ENCODE assay signal across 12 cellular contexts in genomic region chr5:112338681-112339337, GRCh38.
DNase-seq lines count a peak whose midpoint lies in the region; ATAC-seq and TF ChIP-seq lines count a peak whose summit lies in the region.
"Had no signal": no experiment of that assay in that cellular context is flagged by ENCODE, and none has a peak within 500 bp of the region (broad histone marks: within the 10 kb centered on the region; RNA-seq: fewer than 3 reads in every experiment).

No MANE protein-coding gene starts in this region.

- H3K27ac Mint-ChIP-seq in activated CD8-positive, alpha-beta memory T cell treated with anti-CD3 and anti-CD28 coated beads, Interleukin-2, amount 10 ng/mL, durations not matched to agents 7 days and 5 days, result no peak overlapping the region
- H3K27ac Mint-ChIP-seq: effector memory CD8-positive, alpha-beta T cell; T-helper 1 cell treated with Interleukin-12 subunit alpha and Interleukin-12 subunit beta and Interleukin-4 antibody, amounts not matched to agents 30 μg/mL and 1 μg/mL, for 36 hours had no signal

- no peaks in the 10 kb centered on the region for H3K9me3 Mint-ChIP-seq in activated CD8-positive, alpha-beta memory T cell treated with anti-CD3 and anti-CD28 coated beads, Interleukin-2, amount 10 ng/mL, durations not matched to agents 7 days and 5 days (ENCODE audit: low read depth)
- H3K9me3 Mint-ChIP-seq: effector memory CD8-positive, alpha-beta T cell; T-helper 1 cell treated with Interleukin-12 subunit alpha and Interleukin-12 subunit beta and Interleukin-4 antibody, amounts not matched to agents 30 μg/mL and 1 μg/mL, for 36 hours had no signal

- no peak for TF ChIP-seq CTCF in LNCaP clone FGC (IDR thresholded peaks at IDR 0.05; ENCODE audit: control insufficient read depth, extremely low read depth, insufficient read depth)
- TF ChIP-seq CTCF in astrocyte of the spinal cord (IDR thresholded peaks at IDR 0.05; ENCODE audit: low read depth, low read length), result no peak
- no peak for TF ChIP-seq CTCF in right atrium auricular region (IDR thresholded peaks at IDR 0.05)

- DNase-seq in LNCaP clone FGC (ENCODE audit: low read depth), result peak; percentile 81
- peak; percentile 22 for DNase-seq in astrocyte of the spinal cord (ENCODE audit: low read depth, low spot score)
- no peak for DNase-seq in right atrium auricular region (ENCODE audit: low spot score)
- DNase-seq in NCI-H1048 (lab: John Stamatoyannopoulos, UW), result no peak
- DNase-seq in activated CD8-positive, alpha-beta memory T cell treated with anti-CD3 and anti-CD28 coated beads, Interleukin-2, amount 10 ng/mL, durations not matched to agents 7 days and 5 days, result no peak
- DNase-seq: effector memory CD8-positive, alpha-beta T cell; GF-D8; NCI-H146 had no signal

- H3K9me3 ChIP-seq in right atrium auricular region (no peaks in the 10 kb centered on the region), subcutaneous abdominal adipose tissue (ENCODE audit: control insufficient read depth in 5 of 5, low read length in 5 of 5) (no peaks in the 10 kb centered on the region)

- no peak overlapping the region for H3K9ac ChIP-seq in subcutaneous abdominal adipose tissue (ENCODE audit: low read length in 5 of 5)

- no peak overlapping the region for H3K4me3 Mint-ChIP-seq in activated CD8-positive, alpha-beta memory T cell treated with anti-CD3 and anti-CD28 coated beads, Interleukin-2, amount 10 ng/mL, durations not matched to agents 7 days and 5 days
- H3K4me3 Mint-ChIP-seq: effector memory CD8-positive, alpha-beta T cell; T-helper 1 cell treated with Interleukin-12 subunit alpha and Interleukin-12 subunit beta and Interleukin-4 antibody, amounts not matched to agents 30 μg/mL and 1 μg/mL, for 36 hours had no signal

- in situ Hi-C loops in astrocyte of the spinal cord (cut with HindIII; ENCODE audit: low sequenced_read_pairs), result no loop called here

- H3K36me3 ChIP-seq in right atrium auricular region (no peaks in the 10 kb centered on the region), subcutaneous abdominal adipose tissue (ENCODE audit: control insufficient read depth in 5 of 5, insufficient read depth in 5 of 5, low read length in 5 of 5) (no peaks in the 10 kb centered on the region)

- H3K4me1 Mint-ChIP-seq in activated CD8-positive, alpha-beta memory T cell treated with anti-CD3 and anti-CD28 coated beads, Interleukin-2, amount 10 ng/mL, durations not matched to agents 7 days and 5 days, result no peaks in the 10 kb centered on the region

- CTCF ChIA-PET in activated CD8-positive, alpha-beta memory T cell treated with anti-CD3 and anti-CD28 coated beads, Interleukin-2, amount 10 ng/mL, durations not matched to agents 7 days and 5 days (lab: Charles Lee), result no interaction called here

- ATAC-seq in HG03354 (IDR thresholded peaks at IDR 0.05; ENCODE audit: poor library complexity, severe bottlenecking, unreplicated experiment), result no peak
- ATAC-seq in activated CD8-positive, alpha-beta memory T cell treated with anti-CD3 and anti-CD28 coated beads, Interleukin-2, amount 10 ng/mL, durations not matched to agents 7 days and 5 days, result no peak
- no peak for ATAC-seq in HG02798 (IDR thresholded peaks at IDR 0.05; ENCODE audit: poor library complexity, unreplicated experiment)
- ATAC-seq: effector memory CD8-positive, alpha-beta T cell had no signal

- peaks cover 11% of the 10 kb centered on the region for H3K27me3 Mint-ChIP-seq in activated CD8-positive, alpha-beta memory T cell treated with anti-CD3 and anti-CD28 coated beads, Interleukin-2, amount 10 ng/mL, durations not matched to agents 7 days and 5 days

- peak overlapping the region; percentile 80 to 89 for H3K27ac ChIP-seq in right atrium auricular region
- H3K27ac ChIP-seq in subcutaneous abdominal adipose tissue (ENCODE audit: low read depth, low read length), result peak overlapping the region; percentile 24

- no peaks in the 10 kb centered on the region for H3K27me3 ChIP-seq in right atrium auricular region
- no peaks in the 10 kb centered on the region for H3K27me3 ChIP-seq in subcutaneous abdominal adipose tissue (ENCODE audit: control insufficient read depth in 5 of 5, insufficient read depth in 4 of 5, low read length in 5 of 5)

- no peak overlapping the region for H3K4me3 ChIP-seq in LNCaP clone FGC (ENCODE audit: low read depth, low read length)
- H3K4me3 ChIP-seq in astrocyte of the spinal cord (ENCODE audit: low read depth, low read length), result no peak overlapping the region
- H3K4me3 ChIP-seq in right atrium auricular region, result no peak overlapping the region
- no peak overlapping the region for H3K4me3 ChIP-seq in subcutaneous abdominal adipose tissue (ENCODE audit: low read depth in 1 of 5, low read length in 5 of 5)

- no peaks in the 10 kb centered on the region for H3K36me3 Mint-ChIP-seq in activated CD8-positive, alpha-beta memory T cell treated with anti-CD3 and anti-CD28 coated beads, Interleukin-2, amount 10 ng/mL, durations not matched to agents 7 days and 5 days

- H3K4me1 ChIP-seq in right atrium auricular region (peaks cover 0 to 79% of the 10 kb centered on the region in 2 donors), subcutaneous abdominal adipose tissue (ENCODE audit: control insufficient read depth in 5 of 5, insufficient read depth in 5 of 5, low read length in 5 of 5) (peaks cover 3 to 26% (median 8%) of the 10 kb centered on the region in 5 donors)

Comparison
In these comparisons a context has a peak if more than half of its experiments do, and no peak if none do; other contexts are left out.
1. DNase-seq: peak in LNCaP clone FGC (single experiment) and astrocyte of the spinal cord (single experiment); none in right atrium auricular region (single experiment), NCI-H1048 (single experiment) and activated CD8-positive, alpha-beta memory T cell treated with anti-CD3 and anti-CD28 coated beads, Interleukin-2, amount 10 ng/mL, durations not matched to agents 7 days and 5 days (single experiment).